Comparison of ENCODE assay signal across 1 cellular context in the genomic region with DNA sequence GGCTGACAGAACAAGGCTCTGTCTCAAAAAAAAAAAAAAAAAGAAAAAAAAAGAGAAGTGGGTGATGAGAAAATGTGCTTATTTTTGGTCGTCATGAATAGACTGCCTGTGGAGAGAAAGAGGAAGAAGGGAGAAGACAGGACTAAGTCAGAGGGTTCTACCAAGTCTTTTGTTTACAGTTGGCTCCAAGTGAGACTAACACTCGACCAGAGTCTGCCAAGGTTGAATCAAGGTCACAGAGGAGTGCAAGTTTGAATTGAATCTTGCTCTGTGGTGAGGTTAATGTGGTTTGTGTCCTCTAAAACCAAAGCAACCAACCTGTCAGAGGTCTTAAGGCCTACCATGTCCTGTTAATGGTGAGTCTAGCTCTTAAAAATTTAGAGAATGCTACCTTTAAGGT.
TF ChIP-seq lines count a peak whose summit lies in the region.

No MANE protein-coding gene starts in this region.

TF ChIP-seq in K562, 482 proteins besides CTCF, POLR2A, EP300 and RAD21 (continued from another document):
- TF ChIP-seq, protein P1, sequence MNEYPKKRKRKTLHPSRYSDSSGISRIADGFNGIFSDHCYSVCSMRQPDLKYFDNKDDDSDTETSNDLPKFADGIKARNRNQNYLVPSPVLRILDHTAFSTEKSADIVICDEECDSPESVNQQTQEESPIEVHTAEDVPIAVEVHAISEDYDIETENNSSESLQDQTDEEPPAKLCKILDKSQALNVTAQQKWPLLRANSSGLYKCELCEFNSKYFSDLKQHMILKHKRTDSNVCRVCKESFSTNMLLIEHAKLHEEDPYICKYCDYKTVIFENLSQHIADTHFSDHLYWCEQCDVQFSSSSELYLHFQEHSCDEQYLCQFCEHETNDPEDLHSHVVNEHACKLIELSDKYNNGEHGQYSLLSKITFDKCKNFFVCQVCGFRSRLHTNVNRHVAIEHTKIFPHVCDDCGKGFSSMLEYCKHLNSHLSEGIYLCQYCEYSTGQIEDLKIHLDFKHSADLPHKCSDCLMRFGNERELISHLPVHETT (CRISPR knock-in tag; conservative IDR thresholded peaks at IDR 0.05 in 1 of 2, IDR thresholded peaks at IDR 0.05 in 1 of 2): no peak
- no peak for TF ChIP-seq FOXK2 (conservative IDR thresholded peaks at IDR 0.05 in 1 of 2, IDR thresholded peaks at IDR 0.05 in 1 of 2; ENCODE audit: low read depth in 2 of 2)
- TF ChIP-seq SPI1 (IDR thresholded peaks at IDR 0.05; ENCODE audit: borderline replicate concordance, low read depth, low read length): peak; percentile 42; the same call in 1 of the 2 replicates
- TF ChIP-seq ESRRA (IDR thresholded peaks at IDR 0.05; ENCODE audit: borderline replicate concordance, low read depth): peak; percentile 94
- TF ChIP-seq ZFX (CRISPR knock-in tag; IDR thresholded peaks at IDR 0.05): no peak
- TF ChIP-seq BCOR (IDR thresholded peaks at IDR 0.05): 0 out of 2 replicates have a peak, but pooled peaks have one; percentile 14
- no peak for TF ChIP-seq CHD2 (IDR thresholded peaks at IDR 0.05; ENCODE audit: low read depth, low read length)
- TF ChIP-seq FOXJ3 (CRISPR knock-in tag; IDR thresholded peaks at IDR 0.05): no peak
- TF ChIP-seq KAT7 (CRISPR knock-in tag; IDR thresholded peaks at IDR 0.05; ENCODE audit: borderline replicate concordance): no peak
- TF ChIP-seq ZNF695 (CRISPR knock-in tag; IDR thresholded peaks at IDR 0.05): no peak
